ENCODE assay signal across 18 cellular contexts in genomic region chr5:160266044-160266718, GRCh38. TPM values are rescaled to one million over a fixed set of nuclear protein-coding genes. Genes with fewer than 3 reads are reported as not detected.
"Had no signal": no experiment of that assay in that cellular context is flagged by ENCODE, and none has a peak within 500 bp of the region (broad histone marks: within the 10 kb centered on the region; RNA-seq: fewer than 3 reads in every experiment).

No MANE protein-coding gene starts in this region.

- H3K27ac ChIP-seq: epithelial cell of prostate, hepatocyte, left lung, sigmoid colon had no signal

- H3K36me3 Mint-ChIP-seq: activated naive CD8-positive, alpha-beta T cell; stimulated activated naive B cell treated with anti-CD40 and anti-IgM and Interleukin-4, amounts not matched to agents 10 μg/mL and 1 μg/mL and 100 μg/mL, for 72 hours had no signal

- DNase-seq: activated CD4-positive, CD25-positive, alpha-beta regulatory T cell treated with anti-CD3 and anti-CD28 coated beads, Interleukin-2, amount 50 U/mL, for 72 hours; activated gamma-delta T cell; effector memory CD8-positive, alpha-beta T cell; foreskin fibroblast; left lung; sigmoid colon; stimulated activated CD4-positive, alpha-beta T cell treated with anti-CD3 and anti-CD28 coated beads, Interleukin-4, amount 100 ng/mL, for 4 hours; stimulated activated naive B cell treated with anti-CD40 and anti-IgM and Interleukin-4, amounts not matched to agents 10 μg/mL and 1 μg/mL and 100 μg/mL, for 72 hours had no signal

- H3K4me3 ChIP-seq: hepatocyte, left lung, sigmoid colon had no signal

- H3K27me3 Mint-ChIP-seq: activated naive CD8-positive, alpha-beta T cell had no signal

- H3K4me3 Mint-ChIP-seq: activated naive CD8-positive, alpha-beta T cell; dendritic cell treated with granulocyte-macrophage colony-stimulating factor and Interleukin-4, amounts not matched to agents 40 ng/mL and 50 ng/mL, for 4 days; effector memory CD8-positive, alpha-beta T cell; stimulated activated naive B cell treated with anti-CD40 and anti-IgM and Interleukin-4, amounts not matched to agents 10 μg/mL and 1 μg/mL and 100 μg/mL, for 72 hours; T-helper 1 cell treated with Interleukin-12 subunit alpha and Interleukin-12 subunit beta and Interleukin-4 antibody, amounts not matched to agents 30 μg/mL and 1 μg/mL, for 36 hours had no signal

- H3K36me3 ChIP-seq: left lung, sigmoid colon had no signal

- H3K27me3 ChIP-seq: hepatocyte, left lung, sigmoid colon had no signal

- ATAC-seq: effector memory CD8-positive, alpha-beta T cell; left lung; stimulated activated naive B cell treated with anti-CD40 and anti-IgM and Interleukin-4, amounts not matched to agents 10 μg/mL and 1 μg/mL and 100 μg/mL, for 72 hours had no signal

- H3K9me3 Mint-ChIP-seq: dendritic cell treated with granulocyte-macrophage colony-stimulating factor and Interleukin-4, amounts not matched to agents 40 ng/mL and 50 ng/mL, for 4 days; effector memory CD8-positive, alpha-beta T cell; stimulated activated naive B cell treated with anti-CD40 and anti-IgM and Interleukin-4, amounts not matched to agents 10 μg/mL and 1 μg/mL and 100 μg/mL, for 72 hours; T-helper 1 cell treated with Interleukin-12 subunit alpha and Interleukin-12 subunit beta and Interleukin-4 antibody, amounts not matched to agents 30 μg/mL and 1 μg/mL, for 36 hours had no signal

- H3K4me2 ChIP-seq: hepatocyte had no signal

- H3K27ac Mint-ChIP-seq: activated naive CD8-positive, alpha-beta T cell; dendritic cell treated with granulocyte-macrophage colony-stimulating factor and Interleukin-4, amounts not matched to agents 40 ng/mL and 50 ng/mL, for 4 days; effector memory CD8-positive, alpha-beta T cell; T-helper 1 cell treated with Interleukin-12 subunit alpha and Interleukin-12 subunit beta and Interleukin-4 antibody, amounts not matched to agents 30 μg/mL and 1 μg/mL, for 36 hours had no signal

- H2AFZ ChIP-seq: hepatocyte had no signal

RNA-seq across cellular contexts. Expression of gene FABP6, which starts 36.9 kb away (rescaled TPM):
- total RNA-seq: activated CD8-positive, alpha-beta memory T cell treated with anti-CD3 and anti-CD28 coated beads for 36 hours; cerebellum; lung microvascular endothelial cell; mononuclear cell; renal cortical epithelial cell had no signal
